13 cellular contexts compared by ENCODE assay signal in the genomic region with DNA sequence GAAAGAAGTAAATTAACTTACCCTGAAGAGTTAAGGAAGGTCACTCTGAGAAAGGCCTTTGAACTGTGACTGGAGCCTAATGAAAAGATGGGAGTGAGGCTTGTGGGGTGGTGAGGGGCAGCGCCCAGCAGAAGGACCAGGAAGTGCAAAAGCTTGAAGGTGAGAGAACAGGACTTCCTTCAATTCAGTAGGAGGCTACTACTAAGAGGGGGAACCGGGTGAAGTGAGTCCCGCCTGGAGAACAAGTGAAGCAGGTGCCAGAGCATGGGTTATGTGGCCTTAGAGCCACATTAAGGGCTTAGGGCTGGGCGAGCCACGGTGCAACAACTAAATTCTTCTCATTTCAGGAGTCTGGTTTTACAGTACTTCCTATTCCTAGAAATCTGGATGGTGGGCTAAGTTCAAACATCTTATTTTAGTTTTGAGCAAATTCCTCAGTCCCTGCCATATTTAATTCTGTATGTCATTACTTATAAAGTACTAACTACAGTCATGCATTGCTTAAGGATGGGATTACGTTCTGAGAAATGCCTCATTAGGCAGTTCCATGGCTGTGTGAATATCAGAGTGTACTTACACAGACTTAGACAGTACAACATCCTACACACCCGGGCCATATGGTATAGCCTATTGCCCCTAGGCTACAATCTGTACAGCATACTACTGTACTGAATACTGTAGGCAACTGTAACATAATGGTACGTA. TPM values are rescaled to one million over a fixed set of nuclear protein-coding genes. Genes with fewer than 3 reads are reported as not detected.
A peak's percentile ranks its signal among the peaks of the same experiment; 100 is the strongest.
DNase-seq lines count a peak whose midpoint lies in the region; ATAC-seq and TF ChIP-seq lines count a peak whose summit lies in the region.
"Had no signal": no experiment of that assay in that cellular context is flagged by ENCODE, and none has a peak within 500 bp of the region (broad histone marks: within the 10 kb centered on the region; RNA-seq: fewer than 3 reads in every experiment).

No MANE protein-coding gene starts in this region.

- DNase-seq in CD4-positive, CD25-positive, alpha-beta regulatory T cell, result no peak
- DNase-seq in HFFc6 (no peak), WTC11 (ENCODE audit: low spot score) (no peak), BE2C (no peak), NOMO-1 treated with DMSO at 0.1 percent for 48 hours (lab: John Stamatoyannopoulos, UW; ENCODE audit: unreplicated experiment) (no peak)
- DNase-seq: activated CD8-positive, alpha-beta memory T cell treated with anti-CD3 and anti-CD28 coated beads, Interleukin-2, amount 50 U/mL, for 4 hours; NCI-H187 treated with DMSO at 0.1 percent for 48 hours; stimulated activated CD4-positive, alpha-beta T cell treated with anti-CD3 and anti-CD28 coated beads, Interleukin-12 subunit alpha, Interleukin-12 subunit beta, amount 100 ng/mL, for 4 hours had no signal

- no peak overlapping the region for H3K27ac ChIP-seq in CD4-positive, CD25-positive, alpha-beta regulatory T cell (ENCODE audit: insufficient read depth, low read length, poor library complexity, severe bottlenecking)
- peak overlapping the region; percentile 38 to 66 for H3K27ac ChIP-seq in mucosa of rectum (ENCODE audit: low read depth in 2 of 2, low read length in 2 of 2)
- H3K27ac ChIP-seq: C4-2B had no signal

- POLR2A ChIA-PET in WTC11 (lab: Charles Lee), result no interaction called here

- H3K36me3 Mint-ChIP-seq in CD4-positive, CD25-positive, alpha-beta regulatory T cell, result no peaks in the 10 kb centered on the region
- H3K36me3 Mint-ChIP-seq in HFFc6 (ENCODE audit: low read depth) (no peaks in the 10 kb centered on the region), WTC11 (no peaks in the 10 kb centered on the region)
- H3K36me3 Mint-ChIP-seq in activated T-helper 17 cell treated with anti-CD3 and anti-CD28 coated beads, Interleukin-2, amount 50 U/mL, for 72 hours (ENCODE audit: low read depth), result no peaks in the 10 kb centered on the region

- H3K27me3 Mint-ChIP-seq in CD4-positive, CD25-positive, alpha-beta regulatory T cell, result peaks cover under 1% of the 10 kb centered on the region
- H3K27me3 Mint-ChIP-seq in HFFc6 (ENCODE audit: insufficient read depth) (no peaks in the 10 kb centered on the region; the same call in 1 of the 2 replicates), WTC11 (ENCODE audit: low read depth) (no peaks in the 10 kb centered on the region)
- H3K27me3 Mint-ChIP-seq in activated T-helper 17 cell treated with anti-CD3 and anti-CD28 coated beads, Interleukin-2, amount 50 U/mL, for 72 hours, result no peaks in the 10 kb centered on the region

- H3K4me3 Mint-ChIP-seq in CD4-positive, CD25-positive, alpha-beta regulatory T cell, result peak overlapping the region in 2 of 4 donors; percentile 9 to 55
- H3K4me3 Mint-ChIP-seq in HFFc6 (no peak overlapping the region; the same call in 1 of the 2 replicates), WTC11 (no peak overlapping the region)
- peak overlapping the region; percentile 51 for H3K4me3 Mint-ChIP-seq in activated T-helper 17 cell treated with anti-CD3 and anti-CD28 coated beads, Interleukin-2, amount 50 U/mL, for 72 hours
- H3K4me3 Mint-ChIP-seq: T-helper 2 cell treated with Interferon-gamma antibody and Interleukin-4, amounts not matched to agents 5 μg/mL and 100 μg/mL, for 36 hours had no signal

- no peaks in the 10 kb centered on the region for H3K9me3 Mint-ChIP-seq in CD4-positive, CD25-positive, alpha-beta regulatory T cell
- H3K9me3 Mint-ChIP-seq in HFFc6 (no peaks in the 10 kb centered on the region), WTC11 (no peaks in the 10 kb centered on the region)
- no peaks in the 10 kb centered on the region for H3K9me3 Mint-ChIP-seq in activated T-helper 17 cell treated with anti-CD3 and anti-CD28 coated beads, Interleukin-2, amount 50 U/mL, for 72 hours
- H3K9me3 Mint-ChIP-seq: T-helper 2 cell treated with Interferon-gamma antibody and Interleukin-4, amounts not matched to agents 5 μg/mL and 100 μg/mL, for 36 hours had no signal

- peaks cover 58% of the 10 kb centered on the region for H3K4me1 ChIP-seq in CD4-positive, CD25-positive, alpha-beta regulatory T cell (ENCODE audit: control insufficient read depth, insufficient read depth, low read length, poor library complexity, severe bottlenecking)
- H3K4me1 ChIP-seq in mucosa of rectum (ENCODE audit: control insufficient read depth in 2 of 2, insufficient read depth in 2 of 2, low read length in 2 of 2), result peaks cover 46 to 53% of the 10 kb centered on the region in 2 donors
- peaks cover 31% of the 10 kb centered on the region for H3K4me1 ChIP-seq in BE2C

- H3K9me3 ChIP-seq in CD4-positive, CD25-positive, alpha-beta regulatory T cell (ENCODE audit: control insufficient read depth in 2 of 2, low read length in 2 of 2), result no peaks in the 10 kb centered on the region
- H3K9me3 ChIP-seq in mucosa of rectum (ENCODE audit: control insufficient read depth in 2 of 2, low read length in 2 of 2) (no peaks in the 10 kb centered on the region), BE2C (no peaks in the 10 kb centered on the region)

- CTCF ChIA-PET in WTC11 (lab: Charles Lee), result interaction anchor here (0.5 to 4.1 kb wide), 6 partner anchors 26 to 218 kb away, joined by 3 to 55 read pairs (median 3); no protein-coding TSS in a partner anchor

- H3K27ac Mint-ChIP-seq in CD4-positive, CD25-positive, alpha-beta regulatory T cell, result peak overlapping the region in 2 of 3 donors; percentile 74 to 93
- H3K27ac Mint-ChIP-seq in HFFc6 (peak overlapping the region; percentile 39), WTC11 (no peak overlapping the region)
- peak overlapping the region; percentile 78 for H3K27ac Mint-ChIP-seq in activated T-helper 17 cell treated with anti-CD3 and anti-CD28 coated beads, Interleukin-2, amount 50 U/mL, for 72 hours
- H3K27ac Mint-ChIP-seq: T-helper 2 cell treated with Interferon-gamma antibody and Interleukin-4, amounts not matched to agents 5 μg/mL and 100 μg/mL, for 36 hours had no signal

- no peak for TF ChIP-seq CTCF in HFFc6 (IDR thresholded peaks at IDR 0.05)
- TF ChIP-seq CTCF in WTC11 (IDR thresholded peaks at IDR 0.05), result no peak
- no peak for TF ChIP-seq CTCF in BE2C (IDR thresholded peaks at IDR 0.05; ENCODE audit: low read depth, low read length)

- H3K27me3 ChIP-seq in CD4-positive, CD25-positive, alpha-beta regulatory T cell (ENCODE audit: control insufficient read depth, insufficient read depth, low read length), result no peaks in the 10 kb centered on the region
- H3K27me3 ChIP-seq in mucosa of rectum (ENCODE audit: control insufficient read depth in 2 of 2, insufficient read depth in 2 of 2, low read length in 2 of 2) (no peaks in the 10 kb centered on the region), BE2C (no peaks in the 10 kb centered on the region)

- no peak for ATAC-seq in CD4-positive, CD25-positive, alpha-beta regulatory T cell (ENCODE audit: low read depth in 2 of 2)
- ATAC-seq in activated T-helper 17 cell treated with anti-CD3 and anti-CD28 coated beads, Interleukin-2, amount 50 U/mL, for 72 hours (replicated peaks), result peak; percentile 18
- ATAC-seq in GM19023 (IDR thresholded peaks at IDR 0.05; ENCODE audit: unreplicated experiment) (no peak), WTC11 (no peak)

- H3K4me3 ChIP-seq in CD4-positive, CD25-positive, alpha-beta regulatory T cell (ENCODE audit: low read depth, low read length), result no peak overlapping the region
- H3K4me3 ChIP-seq in mucosa of rectum (ENCODE audit: low read length in 2 of 2) (peak overlapping the region in 1 of 2 donors; percentile 3), BE2C (ENCODE audit: low read depth, low read length) (no peak overlapping the region)

- peaks cover 43 to 82% (median 63%) of the 10 kb centered on the region in 4 donors for H3K4me1 Mint-ChIP-seq in CD4-positive, CD25-positive, alpha-beta regulatory T cell
- H3K4me1 Mint-ChIP-seq in HFFc6 (ENCODE audit: low read depth) (peaks cover 72% of the 10 kb centered on the region), WTC11 (peaks cover 45% of the 10 kb centered on the region)
- peaks cover 34% of the 10 kb centered on the region for H3K4me1 Mint-ChIP-seq in activated T-helper 17 cell treated with anti-CD3 and anti-CD28 coated beads, Interleukin-2, amount 50 U/mL, for 72 hours

- no peaks in the 10 kb centered on the region for H3K36me3 ChIP-seq in CD4-positive, CD25-positive, alpha-beta regulatory T cell (ENCODE audit: control insufficient read depth, insufficient read depth, low read length)
- H3K36me3 ChIP-seq in mucosa of rectum (ENCODE audit: control insufficient read depth in 2 of 2, insufficient read depth in 2 of 2, low read length in 2 of 2) (no peaks in the 10 kb centered on the region), BE2C (no peaks in the 10 kb centered on the region)

- H3K9ac ChIP-seq in mucosa of rectum (ENCODE audit: low read depth in 1 of 2, low read length in 2 of 2), result peak overlapping the region in 1 of 2 donors; percentile 39

RNA-seq across cellular contexts. Expression of a gene that starts 5.1 kb away (rescaled TPM):
- total RNA-seq in CD4-positive, CD25-positive, alpha-beta regulatory T cell, result 147 TPM
- 10 to 100 TPM; 41.9 to 53.1 (median 47.8) TPM for polyA plus RNA-seq in CD4-positive, CD25-positive, alpha-beta regulatory T cell
- 10 to 100 TPM; 31.6 to 35.9 (median 34.0) TPM for total RNA-seq in HFFc6 (2021; fragmentation: NEBNext Ultra II Directional; extraction: Animal tissue kit (Norgen Biotek cat#: 25700))
- 10 to 100 TPM; 28.7 to 49.7 TPM for total RNA-seq in activated T-helper 17 cell treated with anti-CD3 and anti-CD28 coated beads, Interleukin-2, amount 50 U/mL, for 72 hours
- 41.9 to 46.9 TPM (median 42.4 TPM) in 3 replicates for total RNA-seq in WTC11 (2021)
- 209 TPM for polyA plus RNA-seq in BE2C (2012; ENCODE audit: insufficient read depth, insufficient read length, low read depth)
